In the genomic region with DNA sequence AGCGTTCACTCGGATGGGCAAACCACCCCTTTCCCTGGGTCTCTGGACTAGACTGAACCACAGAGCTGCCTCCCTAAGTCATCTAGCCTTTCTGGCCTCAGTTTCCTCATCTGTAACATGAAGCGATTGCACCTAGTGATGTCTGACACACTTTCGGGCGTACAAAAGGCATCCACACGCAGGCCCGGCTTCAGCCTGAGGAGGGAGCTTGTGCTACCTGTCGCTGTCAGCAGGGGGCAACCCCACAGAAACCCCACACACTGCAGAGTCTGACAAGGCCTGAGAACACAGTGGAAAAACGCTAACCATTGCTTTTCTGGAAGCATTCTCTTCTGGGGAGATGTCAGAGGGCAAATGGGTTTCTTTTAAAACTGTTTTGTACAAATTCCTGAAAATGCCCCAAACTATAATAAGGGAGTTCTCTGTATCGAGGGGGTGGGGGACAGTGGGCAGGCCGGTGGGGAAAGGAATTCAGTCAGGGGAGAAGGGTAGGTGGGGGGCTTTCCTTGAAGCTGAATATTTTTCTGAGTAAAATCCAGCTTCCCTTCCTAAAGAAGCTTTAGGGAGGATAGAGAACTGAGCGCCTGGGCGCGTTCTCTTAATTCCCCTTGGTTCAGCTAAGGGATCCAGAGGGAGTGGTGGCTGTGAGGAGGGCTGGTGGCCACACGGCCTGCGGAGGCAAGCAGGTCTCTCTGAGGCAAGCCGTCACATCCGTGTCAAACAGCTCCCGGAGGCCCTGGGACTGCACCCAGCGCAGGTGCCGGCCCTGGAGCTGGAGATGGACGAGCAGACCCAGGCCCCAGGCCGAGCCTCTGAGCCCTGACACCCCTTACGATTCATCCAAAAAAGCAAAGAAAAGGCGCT, we compare ENCODE assay signal across 1 cellular context.
TF ChIP-seq lines count a peak whose summit lies in the region.

No MANE protein-coding gene starts in this region.

TF ChIP-seq in HCT116, 20 proteins besides CTCF, POLR2A, EP300 and RAD21:
- TF ChIP-seq REST (IDR thresholded peaks at IDR 0.05; ENCODE audit: low read depth) (no peak), TCF7L2 (IDR thresholded peaks at IDR 0.05; ENCODE audit: borderline replicate concordance, extremely low read depth, insufficient read depth, insufficient read length) (no peak), YY1 (IDR thresholded peaks at IDR 0.05; ENCODE audit: extremely low read depth, insufficient replicate concordance, low read depth, low read length) (peak; percentile 3), ATF3 (IDR thresholded peaks at IDR 0.05) (no peak), ZFX (IDR thresholded peaks at IDR 0.05) (0 out of 2 replicates have a peak, but pooled peaks have one; percentile 15), EZH2phosphoT487 (IDR thresholded peaks at IDR 0.05; ENCODE audit: borderline replicate concordance) (no peak), ELF1 (IDR thresholded peaks at IDR 0.05; ENCODE audit: borderline replicate concordance, low read depth) (no peak), EGR1 (IDR thresholded peaks at IDR 0.05; ENCODE audit: low read depth) (no peak), SRF (IDR thresholded peaks at IDR 0.05; ENCODE audit: low read depth) (no peak), POLR2AphosphoS5 (IDR thresholded peaks at IDR 0.05; ENCODE audit: low read depth, low read length) (no peak), SP1 (IDR thresholded peaks at IDR 0.05; ENCODE audit: low read depth) (no peak), CBX3 (IDR thresholded peaks at IDR 0.05; ENCODE audit: low read depth) (peak; percentile 93)
